In genomic region chr5:61724102-61724501, GRCh38 we compare ENCODE assay signal across 9 cellular contexts.
"Had no signal": no experiment of that assay in that cellular context is flagged by ENCODE, and none has a peak within 500 bp of the region (broad histone marks: within the 10 kb centered on the region; RNA-seq: fewer than 3 reads in every experiment).

No MANE protein-coding gene starts in this region.

- DNase-seq: GM23248, GOT3, H7, H9, HCEC 1CT, HFFc6 had no signal

- H3K4me3 ChIP-seq: GM23248, GM23338, HAP-1 had no signal

- H3K27ac ChIP-seq: GM23248 had no signal

- H3K36me3 ChIP-seq: HAP-1 had no signal

- H3K9me3 ChIP-seq: HAP-1 had no signal

- H3K4me1 ChIP-seq: HAP-1 had no signal

- H3K9ac ChIP-seq: GM23248 had no signal

- H3K4me2 ChIP-seq: GM23338 had no signal

- H2AFZ ChIP-seq: GM23248, GM23338 had no signal

- ATAC-seq: GM23338, HCT116 had no signal
